ENCODE assay signal across 25 cellular contexts in genomic region chr12:104336115-104336514, GRCh38. TPM values are rescaled to one million over a fixed set of nuclear protein-coding genes. Genes with fewer than 3 reads are reported as not detected.
A peak's percentile ranks its signal among the peaks of the same experiment; 100 is the strongest.
DNase-seq lines count a peak whose midpoint lies in the region; ATAC-seq, FAIRE-seq and TF ChIP-seq lines count a peak whose summit lies in the region.
"Had no signal": no experiment of that assay in that cellular context is flagged by ENCODE, and none has a peak within 500 bp of the region (broad histone marks: within the 10 kb centered on the region; RNA-seq: fewer than 3 reads in every experiment).

No MANE protein-coding gene starts in this region.

- H3K4me2 ChIP-seq in A549, result no peak overlapping the region
- H3K4me2 ChIP-seq in HCT116 (ENCODE audit: low read length), result no peak overlapping the region
- H3K4me2 ChIP-seq in PC-9, result no peak overlapping the region
- H3K4me2 ChIP-seq: BLaER1 treated with 17β-estradiol and CSF1 and Interleukin-3, amounts not matched to agents 10 nM and 100 nM had no signal

- H3K9ac ChIP-seq in HCT116 (ENCODE audit: low read length), result no peak overlapping the region
- peak overlapping the region; percentile 0 for H3K9ac ChIP-seq in adipocyte (ENCODE audit: low read length)
- H3K9ac ChIP-seq: BLaER1 treated with 17β-estradiol and CSF1 and Interleukin-3, amounts not matched to agents 10 nM and 100 nM had no signal

- H3K4me3 ChIP-seq in A549, result no peak overlapping the region
- H3K4me3 ChIP-seq in HCT116 (replicated peaks in 1 of 2; ENCODE audit: low read depth in 1 of 2, low read length in 2 of 2), result no peak overlapping the region
- H3K4me3 ChIP-seq in PC-9, result no peak overlapping the region
- H3K4me3 ChIP-seq in adipocyte (ENCODE audit: low read length), result no peak overlapping the region
- no peak overlapping the region for H3K4me3 ChIP-seq in vagina
- H3K4me3 ChIP-seq: BLaER1 treated with 17β-estradiol and CSF1 and Interleukin-3, amounts not matched to agents 10 nM and 100 nM; GM12878 had no signal

- H3K9me2 ChIP-seq in HCT116 (ENCODE audit: insufficient read depth) (no peaks in the 10 kb centered on the region), PC-9 (ENCODE audit: insufficient read depth) (no peaks in the 10 kb centered on the region)

- CTCF ChIA-PET in A549 (lab: Yijun Ruan, JAX) (no interaction called here), HCT116 (lab: Charles Lee) (no interaction called here), PC-9 (lab: Charles Lee) (no interaction called here)

- H3K27ac ChIP-seq in A549 (no peak overlapping the region), HCT116 (ENCODE audit: low read depth, low read length) (no peak overlapping the region), PC-9 (peak overlapping the region; percentile 49), vagina (no peak overlapping the region)
- H3K27ac ChIP-seq: 22Rv1; BLaER1 treated with 17β-estradiol and CSF1 and Interleukin-3, amounts not matched to agents 10 nM and 100 nM had no signal

- H3K79me2 ChIP-seq in HCT116 (ENCODE audit: insufficient read depth, low read length), result peaks cover 91% of the 10 kb centered on the region
- H3K79me2 ChIP-seq in PC-9 (ENCODE audit: low read depth), result peaks cover 97% of the 10 kb centered on the region

- H3F3A ChIP-seq in PC-9 (ENCODE audit: insufficient read depth, low read depth), result peaks cover 100% of the 10 kb centered on the region

- ATAC-seq in A549 (no peak), HCT116 (no peak)
- ATAC-seq: GM12878 had no signal

- POLR2A ChIA-PET in A549 (lab: Yijun Ruan, JAX) (no interaction called here), HCT116 (lab: Charles Lee) (no interaction called here), PC-9 (lab: Charles Lee; ENCODE audit: unreplicated experiment) (no interaction called here)

- intact Hi-C loops in HCT116 (cut with micrococcal nuclease) (no loop called here), PC-9 (cut with micrococcal nuclease; ENCODE audit: unreplicated experiment) (no loop called here), vagina (cut with DNase I) (no loop called here)

- TF ChIP-seq EP300 in A549 (IDR thresholded peaks at IDR 0.05), result no peak

- H3K4me1 ChIP-seq in A549 (peaks cover 100% of the 10 kb centered on the region), HCT116 (ENCODE audit: control insufficient read depth in 1 of 2, insufficient read depth in 2 of 2, low read length in 2 of 2) (no peaks in the 10 kb centered on the region), PC-9 (replicated peaks; ENCODE audit: insufficient read depth) (peaks cover 64% of the 10 kb centered on the region), adipocyte (ENCODE audit: control insufficient read depth, insufficient read depth, low read length) (peaks cover 28% of the 10 kb centered on the region), vagina (peaks cover 16% of the 10 kb centered on the region)
- H3K4me1 ChIP-seq: BE2C; BLaER1 treated with 17β-estradiol and CSF1 and Interleukin-3, amounts not matched to agents 10 nM and 100 nM had no signal

- TF ChIP-seq CTCF in A549 (IDR thresholded peaks at IDR 0.05) (no peak), HCT116 (IDR thresholded peaks at IDR 0.05 in 2 of 3, conservative IDR thresholded peaks at IDR 0.05 in 1 of 3; ENCODE audit: borderline replicate concordance in 1 of 3, insufficient read depth in 1 of 3, low read depth in 2 of 3, low read length in 2 of 3) (no peak), PC-9 (conservative IDR thresholded peaks at IDR 0.05) (no peak), vagina (IDR thresholded peaks at IDR 0.05) (no peak)

- FAIRE-seq in A549 (lab: Jason Lieb, UNC), result no peak
- FAIRE-seq: A204.1, D721Med, GM12878, GM19239, H1 had no signal

- TF ChIP-seq POLR2A in A549 (IDR thresholded peaks at IDR 0.05; ENCODE audit: low read length) (no peak), HCT116 (IDR thresholded peaks at IDR 0.05; ENCODE audit: borderline replicate concordance, extremely low read depth, insufficient read depth, insufficient read length) (no peak), vagina (IDR thresholded peaks at IDR 0.05) (no peak)

- H4K20me1 ChIP-seq in HCT116 (ENCODE audit: insufficient read depth), result peaks cover 8% of the 10 kb centered on the region; the same call in 1 of the 2 replicates
- peaks cover 100% of the 10 kb centered on the region for H4K20me1 ChIP-seq in PC-9 (ENCODE audit: insufficient read depth)

- RAD21 ChIA-PET in HCT116 (lab: Charles Lee; ENCODE audit: low non-redundant PET in 1 of 2, low total read pairs in 2 of 2, uncharacterized antibody in 2 of 2, unreplicated experiment in 2 of 2), result interaction anchor here in 1 of 2 experiments (0.6 kb wide), 1 partner anchor 10 kb away, joined by 3 read pairs; no protein-coding TSS in a partner anchor

- no TSS peak for BruUV-seq in HCT116 (replicated peaks; lab: Mats Ljungman, UMichigan)
- BruUV-seq in PC-9 (replicated peaks; lab: Mats Ljungman, UMichigan), result no TSS peak

- DNase-seq in A549 (ENCODE audit: low read depth in 1 of 2, low spot score in 1 of 2) (no peak), HCT116 (ENCODE audit: low read depth, low spot score) (no peak), PC-9 (no peak), adipocyte (ENCODE audit: low read depth) (no peak), NCI-H226 (no peak), NCI-H510A treated with DMSO at 0.1 percent for 48 hours (lab: John Stamatoyannopoulos, UW) (no peak), vagina (ENCODE audit: extremely low spot score in 2 of 2) (no peak), glomerular visceral epithelial cell (ENCODE audit: extremely low spot score) (no peak)
- DNase-seq: ACHN; AML-193; BE2C; CD4-positive, alpha-beta T cell; CD8-positive, alpha-beta memory T cell; DMS 273 treated with DMSO at 0.1 percent for 48 hours; DMS79; EL; GDM1; H9 had no signal

- H3K9me3 ChIP-seq in A549 (no peaks in the 10 kb centered on the region), HCT116 (ENCODE audit: control insufficient read depth in 1 of 2, insufficient read depth in 1 of 2, low read depth in 1 of 2, low read length in 2 of 2) (no peaks in the 10 kb centered on the region), PC-9 (ENCODE audit: insufficient read depth, low read depth) (no peaks in the 10 kb centered on the region), adipocyte (ENCODE audit: control insufficient read depth, low read length) (no peaks in the 10 kb centered on the region), vagina (no peaks in the 10 kb centered on the region)
- H3K9me3 ChIP-seq: BE2C; BLaER1 treated with 17β-estradiol and CSF1 and Interleukin-3, amounts not matched to agents 10 nM and 100 nM had no signal

- H2AFZ ChIP-seq in HCT116 (ENCODE audit: low read depth, low read length, poor library complexity, severe bottlenecking) (no peak overlapping the region), PC-9 (no peak overlapping the region)

- WGBS in A549 (ENCODE audit: missing lambda C conversion rate), result 83% methylated on average over 2 of the region's 2 CpGs

- TF ChIP-seq RAD21 in A549 (conservative IDR thresholded peaks at IDR 0.05 in 1 of 2, IDR thresholded peaks at IDR 0.05 in 1 of 2) (no peak), HCT116 (IDR thresholded peaks at IDR 0.05; ENCODE audit: low read depth) (no peak)

- H3K27me3 ChIP-seq in HCT116 (ENCODE audit: insufficient read depth, low read length) (no peaks in the 10 kb centered on the region), PC-9 (ENCODE audit: insufficient read depth, low read depth) (no peaks in the 10 kb centered on the region), adipocyte (replicated peaks; ENCODE audit: control insufficient read depth, insufficient read depth, low read length) (no peaks in the 10 kb centered on the region), vagina (no peaks in the 10 kb centered on the region)
- H3K27me3 ChIP-seq: BE2C; BLaER1 treated with 17β-estradiol and CSF1 and Interleukin-3, amounts not matched to agents 10 nM and 100 nM had no signal

- H3K36me3 ChIP-seq in HCT116 (ENCODE audit: control insufficient read depth in 1 of 2, insufficient read depth in 2 of 2, low read length in 2 of 2) (peaks cover 57 to 60% of the 10 kb centered on the region in 2 experiments), PC-9 (ENCODE audit: low read depth) (peaks cover 93% of the 10 kb centered on the region), adipocyte (ENCODE audit: control insufficient read depth, insufficient read depth, low read length, severe bottlenecking) (peaks cover 95% of the 10 kb centered on the region), vagina (peaks cover 4 to 84% of the 10 kb centered on the region in 2 donors)

TF ChIP-seq in A549, 52 proteins besides CTCF, POLR2A, EP300 and RAD21 (continues in another document):
- TF ChIP-seq RNF2 (IDR thresholded peaks at IDR 0.05; ENCODE audit: borderline replicate concordance, low read depth) (no peak), HDAC2 (IDR thresholded peaks at IDR 0.05) (no peak), TFCP2L1 (CRISPR knock-in tag; IDR thresholded peaks at IDR 0.05) (peak; percentile 57; the same call in 1 of the 2 replicates), E2F6 (IDR thresholded peaks at IDR 0.05; ENCODE audit: borderline replicate concordance, low read depth) (no peak), NFE2L2 (conservative IDR thresholded peaks at IDR 0.05; ENCODE audit: low read length) (no peak)

TF ChIP-seq in HCT116, 20 proteins besides CTCF, POLR2A, EP300 and RAD21:
- TF ChIP-seq EZH2 (IDR thresholded peaks at IDR 0.05), result no peak
- TF ChIP-seq ZFX (IDR thresholded peaks at IDR 0.05), result no peak
- peak; percentile 23; the same call in 1 of the 2 replicates for TF ChIP-seq POLR2AphosphoS5 (IDR thresholded peaks at IDR 0.05; ENCODE audit: low read depth, low read length)

RNA-seq across cellular contexts. Expression of gene EID3, which starts 32.6 kb away (rescaled TPM):
- polyA plus RNA-seq in A549 (2011; rRNA removed) (9.3 and 12.2 TPM in 2 replicates), A549 (2017; fragmentation: RNase III; extraction: RNeasy Plus Mini Kit Qiagen cat#74134 plus additional on column Dnase treatment) (6.8 to 7.5 TPM (median 6.9 TPM) in 3 replicates)
- 7.2 and 10.3 TPM in 2 replicates for polyA plus RNA-seq in A549 (2012; cell fraction: cytosol; rRNA removed)
- 50.2 and 53.0 TPM in 2 replicates for polyA plus RNA-seq in A549 (2012; cell fraction: nucleus; rRNA removed)
- polyA minus RNA-seq in A549 (2011; rRNA and poly(A)+ RNA removed), result 20.7 and 22.7 TPM in 2 replicates
- total RNA-seq in HCT116 (2021; ENCODE audit: unreplicated experiment) (3.0 TPM), PC-9 (2021) (42.4 and 47.4 TPM in 2 replicates), vagina (9.1 TPM)
- 0.49 and 1.3 TPM in 2 replicates for polyA plus RNA-seq in HCT116 (2012)
